Comparison of ENCODE assay signal across 8 cellular contexts in genomic region chr10:97407211-97407951, GRCh38. TPM values are rescaled to one million over a fixed set of nuclear protein-coding genes. Genes with fewer than 3 reads are reported as not detected.
DNase-seq lines count a peak whose midpoint lies in the region; ATAC-seq and TF ChIP-seq lines count a peak whose summit lies in the region.

No MANE protein-coding gene starts in this region.

- 7% methylated on average over 10 of the region's 10 CpGs for WGBS in HUES64
- 1 to 3% methylated on average over 10 of the region's 10 CpGs for WGBS in thyroid gland, 2 donors

- no peak for TF ChIP-seq POLR2A in thyroid gland (IDR thresholded peaks at IDR 0.05)

- no peaks in the 10 kb centered on the region for H4K20me1 ChIP-seq in DOHH2 (ENCODE audit: control insufficient read depth, insufficient read depth, low read depth, low read length)

- DNase-seq in NOMO-1 treated with dmso at 0.1 percent for 144 hours (lab: John Stamatoyannopoulos, UW; ENCODE audit: unreplicated experiment) = peak; percentile 95
- peak; percentile 47 for DNase-seq in activated T-cell treated with anti-CD3 and anti-CD28 coated beads for 1 hour (ENCODE audit: low read depth)
- no peak for DNase-seq in epithelial cell of prostate (ENCODE audit: low read depth, low spot score)
- peak; percentile 59 to 65 (median 64) for DNase-seq in mucosa of descending colon
- DNase-seq in thyroid gland = peak; percentile 50 to 53

- TF ChIP-seq CTCF in DOHH2 (IDR thresholded peaks at IDR 0.05; ENCODE audit: low read depth, low read length, poor library complexity, severe bottlenecking) (peak; percentile 94), mucosa of descending colon (IDR thresholded peaks at IDR 0.05) (peak; percentile 76), thyroid gland (IDR thresholded peaks at IDR 0.05) (peak; percentile 42 to 81 (median 72))

- peak overlapping the region; percentile 71 for H3K4me3 ChIP-seq in DOHH2 (ENCODE audit: low read length)
- H3K4me3 ChIP-seq in HUES64 (ENCODE audit: low read length) = peak overlapping the region; percentile 50
- H3K4me3 ChIP-seq in mucosa of descending colon = no peak overlapping the region
- no peak overlapping the region for H3K4me3 ChIP-seq in thyroid gland (replicated peaks in 1 of 3)

- no peaks in the 10 kb centered on the region for H3K36me3 ChIP-seq in DOHH2 (ENCODE audit: control insufficient read depth, low read length)
- H3K36me3 ChIP-seq in HUES64 (ENCODE audit: insufficient read depth, low read length) = no peaks in the 10 kb centered on the region
- no peaks in the 10 kb centered on the region for H3K36me3 ChIP-seq in mucosa of descending colon (ENCODE audit: low read depth)
- no peaks in the 10 kb centered on the region for H3K36me3 ChIP-seq in thyroid gland

- 0 out of 2 replicates have a peak overlapping the region, but pooled peaks have one; percentile 33 for H3K9ac ChIP-seq in HUES64 (ENCODE audit: low read depth, low read length)

- no peak overlapping the region for H3K27ac ChIP-seq in DOHH2 (ENCODE audit: low read depth, low read length)
- peak overlapping the region; percentile 3; the same call in 1 of the 2 replicates for H3K27ac ChIP-seq in HUES64 (ENCODE audit: low read depth, low read length)
- peak overlapping the region; percentile 73 for H3K27ac ChIP-seq in epithelial cell of prostate
- no peak overlapping the region for H3K27ac ChIP-seq in thyroid gland

- H3K9me3 ChIP-seq in DOHH2 (ENCODE audit: control insufficient read depth, insufficient read depth, low read length) = no peaks in the 10 kb centered on the region
- no peaks in the 10 kb centered on the region for H3K9me3 ChIP-seq in HUES64 (ENCODE audit: insufficient read depth, low read depth, low read length)
- no peaks in the 10 kb centered on the region for H3K9me3 ChIP-seq in mucosa of descending colon
- H3K9me3 ChIP-seq in thyroid gland = no peaks in the 10 kb centered on the region

- no peaks in the 10 kb centered on the region for H3K79me2 ChIP-seq in DOHH2 (ENCODE audit: control insufficient read depth, low read length)

- H3K27me3 ChIP-seq in DOHH2 (ENCODE audit: control insufficient read depth, low read length) (no peaks in the 10 kb centered on the region), HUES64 (ENCODE audit: insufficient read depth, low read length) (no peaks in the 10 kb centered on the region), thyroid gland (no peaks in the 10 kb centered on the region)

- peak overlapping the region; percentile 85 for H3K4me2 ChIP-seq in DOHH2 (ENCODE audit: low read length)

- intact Hi-C loops in mucosa of descending colon (cut with DNase I, micrococcal nuclease) (no loop called here), thyroid gland (cut with DNase I) (no loop called here)

- no peaks in the 10 kb centered on the region for H3K9me2 ChIP-seq in DOHH2 (replicated peaks; ENCODE audit: control insufficient read depth, low read length)

- ATAC-seq in GM21619 (IDR thresholded peaks at IDR 0.05; ENCODE audit: unreplicated experiment) = peak; percentile 92
- peak; percentile 92 for ATAC-seq in mucosa of descending colon

- H3F3A ChIP-seq in DOHH2 (ENCODE audit: control insufficient read depth, insufficient read depth) = no peaks in the 10 kb centered on the region

- H3K4me1 ChIP-seq in DOHH2 (ENCODE audit: control insufficient read depth, low read length) (peaks cover 18% of the 10 kb centered on the region), HUES64 (ENCODE audit: insufficient read depth, low read length) (no peaks in the 10 kb centered on the region), mucosa of descending colon (ENCODE audit: low read depth) (peaks cover 18% of the 10 kb centered on the region), thyroid gland (peaks cover 0 to 8% of the 10 kb centered on the region in 2 donors)

RNA-seq across cellular contexts. Expression of gene RRP12, which starts 6.2 kb away (rescaled TPM):
- 38.9 TPM for polyA plus RNA-seq in HUES64 (2013, experiment 1 of 2)
- 27.1 TPM for polyA plus RNA-seq in HUES64 (2013, experiment 2 of 2)
- total RNA-seq in mucosa of descending colon (10 to 100 TPM; 14.6 to 19.4 (median 16.9) TPM), thyroid gland (10 to 100 TPM in 3 of 4 donors, 1 to 10 TPM in 1; 8.3 to 27.4 (median 15.0) TPM)

RNA-seq across cellular contexts. Expression of gene PGAM1, which starts 18.6 kb away (rescaled TPM):
- 722 TPM for polyA plus RNA-seq in HUES64 (2013, experiment 1 of 2)
- polyA plus RNA-seq in HUES64 (2013, experiment 2 of 2) = 705 TPM
- total RNA-seq in mucosa of descending colon = 100 to 1,000 TPM; 173 to 244 (median 186) TPM
- 100 to 1,000 TPM; 157 to 269 (median 191) TPM for total RNA-seq in thyroid gland

RNA-seq across cellular contexts. Expression of gene EXOSC1, which starts 38.4 kb away (rescaled TPM):
- 56.7 TPM for polyA plus RNA-seq in HUES64 (2013, experiment 1 of 2)
- polyA plus RNA-seq in HUES64 (2013, experiment 2 of 2) = 57.9 TPM
- total RNA-seq in mucosa of descending colon (10 to 100 TPM; 20.7 to 30.9 (median 21.3) TPM), thyroid gland (10 to 100 TPM; 23.6 to 51.1 (median 29.2) TPM)

RNA-seq across cellular contexts. Expression of gene ZDHHC16, which starts 38.6 kb away (rescaled TPM):
- 50.6 TPM for polyA plus RNA-seq in HUES64 (2013, experiment 1 of 2)
- 43.2 TPM for polyA plus RNA-seq in HUES64 (2013, experiment 2 of 2)
- 10 to 100 TPM; 28.8 to 37.0 (median 29.5) TPM for total RNA-seq in mucosa of descending colon
- total RNA-seq in thyroid gland = 10 to 100 TPM; 36.1 to 52.5 (median 36.5) TPM

Comparison
In these comparisons a context has a peak if more than half of its experiments do, and no peak if none do; other contexts are left out.
1. H3K27ac ChIP-seq: peak in HUES64 (single experiment) and epithelial cell of prostate (single experiment); none in DOHH2 (single experiment) and thyroid gland (0 of 3).
2. H3K4me3 ChIP-seq: peak in DOHH2 (single experiment) and HUES64 (single experiment); none in mucosa of descending colon (single experiment) and thyroid gland (0 of 3).
3. Peak in every context shown above with its lines, with median percentiles within 50 percentile points of each other: CTCF ChIP-seq.